1 cellular context compared by ENCODE assay signal in genomic region chr17:38751803-38752118, GRCh38.
TF ChIP-seq lines count a peak whose summit lies in the region.

No MANE protein-coding gene starts in this region.

TF ChIP-seq in GM12878, 131 proteins besides CTCF, POLR2A, EP300 and RAD21 (continued from another document and continues in another):
- TF ChIP-seq BCL3 (IDR thresholded peaks at IDR 0.05; ENCODE audit: borderline replicate concordance, insufficient read depth, low read depth, low read length, poor library complexity, severe bottlenecking) (no peak), CBFB (IDR thresholded peaks at IDR 0.05; ENCODE audit: low read depth) (no peak), HDAC2 (IDR thresholded peaks at IDR 0.05) (no peak), SREBF1 (IDR thresholded peaks at IDR 0.05; ENCODE audit: low read length) (no peak), CBX5 (IDR thresholded peaks at IDR 0.05; ENCODE audit: low read depth) (0 out of 2 replicates have a peak, but pooled peaks have one; percentile 9), EGR1 (IDR thresholded peaks at IDR 0.05; ENCODE audit: borderline replicate concordance in 1 of 2, low read depth in 2 of 2, low read length in 2 of 2) (no peak), CEBPB (IDR thresholded peaks at IDR 0.05; ENCODE audit: borderline replicate concordance in 1 of 2, low read depth in 2 of 2, low read length in 2 of 2) (peak in 1 of 2 experiments; percentile 65; a peak in 1 of 4 replicates), CHD1 (IDR thresholded peaks at IDR 0.05; ENCODE audit: low read depth, low read length) (no peak), RBBP5 (conservative IDR thresholded peaks at IDR 0.05) (no peak), YY1 (IDR thresholded peaks at IDR 0.05; ENCODE audit: low read depth, low read length) (peak; percentile 82), HDGF (IDR thresholded peaks at IDR 0.05) (no peak), NFYA (IDR thresholded peaks at IDR 0.05; ENCODE audit: borderline replicate concordance, low read depth, low read length) (no peak), TCF3 (IDR thresholded peaks at IDR 0.05; ENCODE audit: borderline replicate concordance, insufficient read depth, low read depth, low read length) (no peak), ASH2L (IDR thresholded peaks at IDR 0.05; ENCODE audit: borderline replicate concordance, low read depth) (0 out of 2 replicates have a peak, but pooled peaks have one; percentile 58), TARDBP (IDR thresholded peaks at IDR 0.05; ENCODE audit: borderline replicate concordance) (peak; percentile 99), ZNF207 (IDR thresholded peaks at IDR 0.05; ENCODE audit: borderline replicate concordance) (0 out of 2 replicates have a peak, but pooled peaks have one; percentile 19), ZNF687 (IDR thresholded peaks at IDR 0.05) (no peak), FOXM1 (IDR thresholded peaks at IDR 0.05; ENCODE audit: low read depth, low read length) (no peak), ZNF384 (IDR thresholded peaks at IDR 0.05; ENCODE audit: borderline replicate concordance, low read depth, low read length) (no peak), MYC (IDR thresholded peaks at IDR 0.05; ENCODE audit: insufficient read depth, insufficient read length, insufficient replicate concordance, low read length, severe bottlenecking) (peak; percentile 6), PAX5 (IDR thresholded peaks at IDR 0.05; ENCODE audit: borderline replicate concordance, low read depth, low read length) (no peak), YBX1 (IDR thresholded peaks at IDR 0.05) (no peak), MAX (IDR thresholded peaks at IDR 0.05; ENCODE audit: low read depth, low read length) (no peak), ESRRA (IDR thresholded peaks at IDR 0.05; ENCODE audit: low read length) (no peak), ZZZ3 (IDR thresholded peaks at IDR 0.05; ENCODE audit: control insufficient read depth, insufficient read length, low read depth) (no peak), PML (IDR thresholded peaks at IDR 0.05; ENCODE audit: low read length) (0 out of 2 replicates have a peak, but pooled peaks have one; percentile 49), POLR2AphosphoS5 (IDR thresholded peaks at IDR 0.05; ENCODE audit: low read length) (peak; percentile 2; the same call in 1 of the 2 replicates)
- TF ChIP-seq, protein P1, sequence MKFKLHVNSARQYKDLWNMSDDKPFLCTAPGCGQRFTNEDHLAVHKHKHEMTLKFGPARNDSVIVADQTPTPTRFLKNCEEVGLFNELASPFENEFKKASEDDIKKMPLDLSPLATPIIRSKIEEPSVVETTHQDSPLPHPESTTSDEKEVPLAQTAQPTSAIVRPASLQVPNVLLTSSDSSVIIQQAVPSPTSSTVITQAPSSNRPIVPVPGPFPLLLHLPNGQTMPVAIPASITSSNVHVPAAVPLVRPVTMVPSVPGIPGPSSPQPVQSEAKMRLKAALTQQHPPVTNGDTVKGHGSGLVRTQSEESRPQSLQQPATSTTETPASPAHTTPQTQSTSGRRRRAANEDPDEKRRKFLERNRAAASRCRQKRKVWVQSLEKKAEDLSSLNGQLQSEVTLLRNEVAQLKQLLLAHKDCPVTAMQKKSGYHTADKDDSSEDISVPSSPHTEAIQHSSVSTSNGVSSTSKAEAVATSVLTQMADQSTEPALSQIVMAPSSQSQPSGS (IDR thresholded peaks at IDR 0.05; ENCODE audit: low read length), result no peak
- TF ChIP-seq, protein P2, sequence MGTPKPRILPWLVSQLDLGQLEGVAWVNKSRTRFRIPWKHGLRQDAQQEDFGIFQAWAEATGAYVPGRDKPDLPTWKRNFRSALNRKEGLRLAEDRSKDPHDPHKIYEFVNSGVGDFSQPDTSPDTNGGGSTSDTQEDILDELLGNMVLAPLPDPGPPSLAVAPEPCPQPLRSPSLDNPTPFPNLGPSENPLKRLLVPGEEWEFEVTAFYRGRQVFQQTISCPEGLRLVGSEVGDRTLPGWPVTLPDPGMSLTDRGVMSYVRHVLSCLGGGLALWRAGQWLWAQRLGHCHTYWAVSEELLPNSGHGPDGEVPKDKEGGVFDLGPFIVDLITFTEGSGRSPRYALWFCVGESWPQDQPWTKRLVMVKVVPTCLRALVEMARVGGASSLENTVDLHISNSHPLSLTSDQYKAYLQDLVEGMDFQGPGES (IDR thresholded peaks at IDR 0.05), result no peak
- TF ChIP-seq, protein P3, sequence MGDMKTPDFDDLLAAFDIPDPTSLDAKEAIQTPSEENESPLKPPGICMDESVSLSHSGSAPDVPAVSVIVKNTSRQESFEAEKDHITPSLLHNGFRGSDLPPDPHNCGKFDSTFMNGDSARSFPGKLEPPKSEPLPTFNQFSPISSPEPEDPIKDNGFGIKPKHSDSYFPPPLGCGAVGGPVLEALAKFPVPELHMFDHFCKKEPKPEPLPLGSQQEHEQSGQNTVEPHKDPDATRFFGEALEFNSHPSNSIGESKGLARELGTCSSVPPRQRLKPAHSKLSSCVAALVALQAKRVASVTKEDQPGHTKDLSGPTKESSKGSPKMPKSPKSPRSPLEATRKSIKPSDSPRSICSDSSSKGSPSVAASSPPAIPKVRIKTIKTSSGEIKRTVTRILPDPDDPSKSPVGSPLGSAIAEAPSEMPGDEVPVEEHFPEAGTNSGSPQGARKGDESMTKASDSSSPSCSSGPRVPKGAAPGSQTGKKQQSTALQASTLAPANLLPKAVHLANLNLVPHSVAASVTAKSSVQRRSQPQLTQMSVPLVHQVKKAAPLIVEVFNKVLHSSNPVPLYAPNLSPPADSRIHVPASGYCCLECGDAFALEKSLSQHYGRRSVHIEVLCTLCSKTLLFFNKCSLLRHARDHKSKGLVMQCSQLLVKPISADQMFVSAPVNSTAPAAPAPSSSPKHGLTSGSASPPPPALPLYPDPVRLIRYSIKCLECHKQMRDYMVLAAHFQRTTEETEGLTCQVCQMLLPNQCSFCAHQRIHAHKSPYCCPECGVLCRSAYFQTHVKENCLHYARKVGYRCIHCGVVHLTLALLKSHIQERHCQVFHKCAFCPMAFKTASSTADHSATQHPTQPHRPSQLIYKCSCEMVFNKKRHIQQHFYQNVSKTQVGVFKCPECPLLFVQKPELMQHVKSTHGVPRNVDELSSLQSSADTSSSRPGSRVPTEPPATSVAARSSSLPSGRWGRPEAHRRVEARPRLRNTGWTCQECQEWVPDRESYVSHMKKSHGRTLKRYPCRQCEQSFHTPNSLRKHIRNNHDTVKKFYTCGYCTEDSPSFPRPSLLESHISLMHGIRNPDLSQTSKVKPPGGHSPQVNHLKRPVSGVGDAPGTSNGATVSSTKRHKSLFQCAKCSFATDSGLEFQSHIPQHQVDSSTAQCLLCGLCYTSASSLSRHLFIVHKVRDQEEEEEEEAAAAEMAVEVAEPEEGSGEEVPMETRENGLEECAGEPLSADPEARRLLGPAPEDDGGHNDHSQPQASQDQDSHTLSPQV (IDR thresholded peaks at IDR 0.05), result no peak
- TF ChIP-seq, protein P4, sequence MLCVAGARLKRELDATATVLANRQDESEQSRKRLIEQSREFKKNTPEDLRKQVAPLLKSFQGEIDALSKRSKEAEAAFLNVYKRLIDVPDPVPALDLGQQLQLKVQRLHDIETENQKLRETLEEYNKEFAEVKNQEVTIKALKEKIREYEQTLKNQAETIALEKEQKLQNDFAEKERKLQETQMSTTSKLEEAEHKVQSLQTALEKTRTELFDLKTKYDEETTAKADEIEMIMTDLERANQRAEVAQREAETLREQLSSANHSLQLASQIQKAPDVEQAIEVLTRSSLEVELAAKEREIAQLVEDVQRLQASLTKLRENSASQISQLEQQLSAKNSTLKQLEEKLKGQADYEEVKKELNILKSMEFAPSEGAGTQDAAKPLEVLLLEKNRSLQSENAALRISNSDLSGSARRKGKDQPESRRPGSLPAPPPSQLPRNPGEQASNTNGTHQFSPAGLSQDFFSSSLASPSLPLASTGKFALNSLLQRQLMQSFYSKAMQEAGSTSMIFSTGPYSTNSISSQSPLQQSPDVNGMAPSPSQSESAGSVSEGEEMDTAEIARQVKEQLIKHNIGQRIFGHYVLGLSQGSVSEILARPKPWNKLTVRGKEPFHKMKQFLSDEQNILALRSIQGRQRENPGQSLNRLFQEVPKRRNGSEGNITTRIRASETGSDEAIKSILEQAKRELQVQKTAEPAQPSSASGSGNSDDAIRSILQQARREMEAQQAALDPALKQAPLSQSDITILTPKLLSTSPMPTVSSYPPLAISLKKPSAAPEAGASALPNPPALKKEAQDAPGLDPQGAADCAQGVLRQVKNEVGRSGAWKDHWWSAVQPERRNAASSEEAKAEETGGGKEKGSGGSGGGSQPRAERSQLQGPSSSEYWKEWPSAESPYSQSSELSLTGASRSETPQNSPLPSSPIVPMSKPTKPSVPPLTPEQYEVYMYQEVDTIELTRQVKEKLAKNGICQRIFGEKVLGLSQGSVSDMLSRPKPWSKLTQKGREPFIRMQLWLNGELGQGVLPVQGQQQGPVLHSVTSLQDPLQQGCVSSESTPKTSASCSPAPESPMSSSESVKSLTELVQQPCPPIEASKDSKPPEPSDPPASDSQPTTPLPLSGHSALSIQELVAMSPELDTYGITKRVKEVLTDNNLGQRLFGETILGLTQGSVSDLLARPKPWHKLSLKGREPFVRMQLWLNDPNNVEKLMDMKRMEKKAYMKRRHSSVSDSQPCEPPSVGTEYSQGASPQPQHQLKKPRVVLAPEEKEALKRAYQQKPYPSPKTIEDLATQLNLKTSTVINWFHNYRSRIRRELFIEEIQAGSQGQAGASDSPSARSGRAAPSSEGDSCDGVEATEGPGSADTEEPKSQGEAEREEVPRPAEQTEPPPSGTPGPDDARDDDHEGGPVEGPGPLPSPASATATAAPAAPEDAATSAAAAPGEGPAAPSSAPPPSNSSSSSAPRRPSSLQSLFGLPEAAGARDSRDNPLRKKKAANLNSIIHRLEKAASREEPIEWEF (IDR thresholded peaks at IDR 0.05; ENCODE audit: insufficient replicate concordance, low read depth, low read length), result no peak
- TF ChIP-seq, protein P5, sequence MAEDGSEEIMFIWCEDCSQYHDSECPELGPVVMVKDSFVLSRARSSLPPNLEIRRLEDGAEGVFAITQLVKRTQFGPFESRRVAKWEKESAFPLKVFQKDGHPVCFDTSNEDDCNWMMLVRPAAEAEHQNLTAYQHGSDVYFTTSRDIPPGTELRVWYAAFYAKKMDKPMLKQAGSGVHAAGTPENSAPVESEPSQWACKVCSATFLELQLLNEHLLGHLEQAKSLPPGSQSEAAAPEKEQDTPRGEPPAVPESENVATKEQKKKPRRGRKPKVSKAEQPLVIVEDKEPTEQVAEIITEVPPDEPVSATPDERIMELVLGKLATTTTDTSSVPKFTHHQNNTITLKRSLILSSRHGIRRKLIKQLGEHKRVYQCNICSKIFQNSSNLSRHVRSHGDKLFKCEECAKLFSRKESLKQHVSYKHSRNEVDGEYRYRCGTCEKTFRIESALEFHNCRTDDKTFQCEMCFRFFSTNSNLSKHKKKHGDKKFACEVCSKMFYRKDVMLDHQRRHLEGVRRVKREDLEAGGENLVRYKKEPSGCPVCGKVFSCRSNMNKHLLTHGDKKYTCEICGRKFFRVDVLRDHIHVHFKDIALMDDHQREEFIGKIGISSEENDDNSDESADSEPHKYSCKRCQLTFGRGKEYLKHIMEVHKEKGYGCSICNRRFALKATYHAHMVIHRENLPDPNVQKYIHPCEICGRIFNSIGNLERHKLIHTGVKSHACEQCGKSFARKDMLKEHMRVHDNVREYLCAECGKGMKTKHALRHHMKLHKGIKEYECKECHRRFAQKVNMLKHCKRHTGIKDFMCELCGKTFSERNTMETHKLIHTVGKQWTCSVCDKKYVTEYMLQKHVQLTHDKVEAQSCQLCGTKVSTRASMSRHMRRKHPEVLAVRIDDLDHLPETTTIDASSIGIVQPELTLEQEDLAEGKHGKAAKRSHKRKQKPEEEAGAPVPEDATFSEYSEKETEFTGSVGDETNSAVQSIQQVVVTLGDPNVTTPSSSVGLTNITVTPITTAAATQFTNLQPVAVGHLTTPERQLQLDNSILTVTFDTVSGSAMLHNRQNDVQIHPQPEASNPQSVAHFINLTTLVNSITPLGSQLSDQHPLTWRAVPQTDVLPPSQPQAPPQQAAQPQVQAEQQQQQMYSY (CRISPR knock-in tag; IDR thresholded peaks at IDR 0.05), result no peak
- TF ChIP-seq, protein P6, sequence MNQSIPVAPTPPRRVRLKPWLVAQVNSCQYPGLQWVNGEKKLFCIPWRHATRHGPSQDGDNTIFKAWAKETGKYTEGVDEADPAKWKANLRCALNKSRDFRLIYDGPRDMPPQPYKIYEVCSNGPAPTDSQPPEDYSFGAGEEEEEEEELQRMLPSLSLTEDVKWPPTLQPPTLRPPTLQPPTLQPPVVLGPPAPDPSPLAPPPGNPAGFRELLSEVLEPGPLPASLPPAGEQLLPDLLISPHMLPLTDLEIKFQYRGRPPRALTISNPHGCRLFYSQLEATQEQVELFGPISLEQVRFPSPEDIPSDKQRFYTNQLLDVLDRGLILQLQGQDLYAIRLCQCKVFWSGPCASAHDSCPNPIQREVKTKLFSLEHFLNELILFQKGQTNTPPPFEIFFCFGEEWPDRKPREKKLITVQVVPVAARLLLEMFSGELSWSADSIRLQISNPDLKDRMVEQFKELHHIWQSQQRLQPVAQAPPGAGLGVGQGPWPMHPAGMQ (IDR thresholded peaks at IDR 0.05; ENCODE audit: borderline replicate concordance), result no peak
